ENCODE assay signal across 12 cellular contexts in genomic region chr16:2252806-2253148, GRCh38. TPM values are rescaled to one million over a fixed set of nuclear protein-coding genes. Genes with fewer than 3 reads are reported as not detected.
A peak's percentile ranks its signal among the peaks of the same experiment; 100 is the strongest.
DNase-seq lines count a peak whose midpoint lies in the region; ATAC-seq, FAIRE-seq and TF ChIP-seq lines count a peak whose summit lies in the region.
"Had no signal": no experiment of that assay in that cellular context is flagged by ENCODE, and none has a peak within 500 bp of the region (broad histone marks: within the 10 kb centered on the region; RNA-seq: fewer than 3 reads in every experiment).

No MANE protein-coding gene starts in this region.

- peaks cover 74% of the 10 kb centered on the region for H3F3A ChIP-seq in PC-9 (ENCODE audit: insufficient read depth, low read depth)

- H3K27me3 ChIP-seq in PC-9 (ENCODE audit: insufficient read depth, low read depth): no peaks in the 10 kb centered on the region
- H3K27me3 ChIP-seq: brain microvascular endothelial cell had no signal

- H3K9me3 ChIP-seq in PC-9 (ENCODE audit: insufficient read depth, low read depth): no peaks in the 10 kb centered on the region

- peaks cover 33% of the 10 kb centered on the region for H3K36me3 Mint-ChIP-seq in endothelial cell (ENCODE audit: low read depth, unreplicated experiment)
- H3K36me3 Mint-ChIP-seq in stimulated activated naive B cell treated with anti-CD40 and anti-IgM and Interleukin-4, amounts not matched to agents 10 μg/mL and 1 μg/mL and 100 μg/mL, for 72 hours: peaks cover 26 to 38% of the 10 kb centered on the region in 2 donors

- H3K79me2 ChIP-seq in PC-9 (ENCODE audit: low read depth): peaks cover 32% of the 10 kb centered on the region

- H3K4me2 ChIP-seq in PC-9: peak overlapping the region; percentile 85; the same call in 1 of the 2 replicates

- H3K9me2 ChIP-seq in PC-9 (ENCODE audit: insufficient read depth): no peaks in the 10 kb centered on the region

- H3K4me3 Mint-ChIP-seq in endothelial cell (ENCODE audit: unreplicated experiment): peak overlapping the region; percentile 74
- H3K4me3 Mint-ChIP-seq in stimulated activated naive B cell treated with anti-CD40 and anti-IgM and Interleukin-4, amounts not matched to agents 10 μg/mL and 1 μg/mL and 100 μg/mL, for 72 hours: peak overlapping the region in 1 of 2 donors; percentile 22

- TF ChIP-seq POLR2A in GM18505 (IDR thresholded peaks at IDR 0.05; ENCODE audit: borderline replicate concordance, extremely low read depth, insufficient read depth, insufficient read length): no peak

- peaks cover 13% of the 10 kb centered on the region for H3K36me3 ChIP-seq in PC-9 (ENCODE audit: low read depth)

- TF ChIP-seq CTCF in PC-9 (conservative IDR thresholded peaks at IDR 0.05) (no peak), endothelial cell (IDR thresholded peaks at IDR 0.05; ENCODE audit: unreplicated experiment) (no peak)

- no peaks in the 10 kb centered on the region for H3K9me3 Mint-ChIP-seq in endothelial cell (ENCODE audit: unreplicated experiment)
- H3K9me3 Mint-ChIP-seq in stimulated activated naive B cell treated with anti-CD40 and anti-IgM and Interleukin-4, amounts not matched to agents 10 μg/mL and 1 μg/mL and 100 μg/mL, for 72 hours: no peaks in the 10 kb centered on the region

- no peak overlapping the region for H3K27ac Mint-ChIP-seq in endothelial cell (ENCODE audit: unreplicated experiment)
- H3K27ac Mint-ChIP-seq in stimulated activated naive B cell treated with anti-CD40 and anti-IgM and Interleukin-4, amounts not matched to agents 10 μg/mL and 1 μg/mL and 100 μg/mL, for 72 hours: peak overlapping the region; percentile 86

- POLR2A ChIA-PET in PC-9 (lab: Charles Lee; ENCODE audit: unreplicated experiment): interaction anchor here (0.6 kb wide), 2 partner anchors 9 to 176 kb away, joined by 3 to 4 read pairs; partner anchors contain the start of gene CCNF

- peaks cover 5% of the 10 kb centered on the region for H3K4me1 Mint-ChIP-seq in endothelial cell (ENCODE audit: unreplicated experiment)
- peaks cover 19 to 29% of the 10 kb centered on the region in 2 donors for H3K4me1 Mint-ChIP-seq in stimulated activated naive B cell treated with anti-CD40 and anti-IgM and Interleukin-4, amounts not matched to agents 10 μg/mL and 1 μg/mL and 100 μg/mL, for 72 hours

- H3K4me3 ChIP-seq in PC-9: no peak overlapping the region

- H2AFZ ChIP-seq in PC-9: no peak overlapping the region

- BruUV-seq in PC-9 (replicated peaks; lab: Mats Ljungman, UMichigan): no TSS peak

- peaks cover 48% of the 10 kb centered on the region for H4K20me1 ChIP-seq in PC-9 (ENCODE audit: insufficient read depth)

- CTCF ChIA-PET in PC-9 (lab: Charles Lee): interaction anchor here (0.6 to 1.0 kb wide), 3 partner anchors 10 to 177 kb away, joined by 3 to 5 read pairs (median 3); partner anchors contain the start of gene CCNF

- peak; percentile 45 for DNase-seq in Right ventricle myocardium inferior (ENCODE audit: missing footprints)
- no peak for DNase-seq in left cardiac atrium
- no peak for DNase-seq in PC-9
- DNase-seq in endothelial cell (ENCODE audit: low spot score): no peak
- no peak for DNase-seq in stimulated activated naive B cell treated with anti-CD40 and anti-IgM and Interleukin-4, amounts not matched to agents 10 μg/mL and 1 μg/mL and 100 μg/mL, for 72 hours
- DNase-seq in urothelium cell line (ENCODE audit: low spot score): no peak
- DNase-seq in HUDEP-2 (lab: John Stamatoyannopoulos, UW; ENCODE audit: unreplicated experiment in 76 of 76): no peak
- DNase-seq: AML-193, brain microvascular endothelial cell, NCI-H1048, NCI-H510A treated with DMSO at 0.1 percent for 48 hours had no signal

- H3K27me3 Mint-ChIP-seq in endothelial cell (ENCODE audit: unreplicated experiment): peaks cover 4% of the 10 kb centered on the region
- no peaks in the 10 kb centered on the region for H3K27me3 Mint-ChIP-seq in stimulated activated naive B cell treated with anti-CD40 and anti-IgM and Interleukin-4, amounts not matched to agents 10 μg/mL and 1 μg/mL and 100 μg/mL, for 72 hours

- FAIRE-seq in urothelium cell line (lab: Jason Lieb, UNC): no peak

- H3K4me1 ChIP-seq in PC-9 (replicated peaks; ENCODE audit: insufficient read depth): peaks cover 22% of the 10 kb centered on the region

- intact Hi-C loops in Right ventricle myocardium inferior (cut with DNase I) (loop anchor here (5.0 kb wide), 2 partner anchors 45 to 95 kb away; partner anchors contain the start of genes MLST8 and TRAF7), left cardiac atrium (cut with DNase I) (no loop called here), PC-9 (cut with micrococcal nuclease; ENCODE audit: unreplicated experiment) (loop anchor here (5.0 to 10.0 kb wide), 3 partner anchors 40 to 250 kb away; partner anchors contain the start of genes BRICD5, PGP and ZNF598)

- no peak for ATAC-seq in Right ventricle myocardium inferior
- no peak for ATAC-seq in left cardiac atrium
- no peak for ATAC-seq in stimulated activated naive B cell treated with anti-CD40 and anti-IgM and Interleukin-4, amounts not matched to agents 10 μg/mL and 1 μg/mL and 100 μg/mL, for 72 hours (replicated peaks)
- no peak for ATAC-seq in GM18505 (IDR thresholded peaks at IDR 0.05; ENCODE audit: unreplicated experiment)

- peak overlapping the region; percentile 86 for H3K27ac ChIP-seq in PC-9
- H3K27ac ChIP-seq: brain microvascular endothelial cell had no signal

RNA-seq across cellular contexts. Expression of gene ECI1, which starts 1.4 kb away (rescaled TPM):
- total RNA-seq in Right ventricle myocardium inferior: 205 TPM
- total RNA-seq in left cardiac atrium: 100 to 1,000 TPM; 124 to 128 TPM
- 131 and 216 TPM in 2 replicates for total RNA-seq in PC-9 (2021)
- total RNA-seq in endothelial cell (ENCODE audit: unreplicated experiment): 27.1 TPM

RNA-seq across cellular contexts. Expression of gene RNPS1, which starts 15.1 kb away (rescaled TPM):
- total RNA-seq in Right ventricle myocardium inferior: 105 TPM
- total RNA-seq in left cardiac atrium: 100 to 1,000 TPM in 1 of 2 donors, 10 to 100 TPM in 1; 98.8 to 120 TPM
- total RNA-seq in PC-9 (2021): 229 and 250 TPM in 2 replicates
- 203 TPM for total RNA-seq in endothelial cell (ENCODE audit: unreplicated experiment)

RNA-seq across cellular contexts. Expression of gene DNASE1L2, which starts 16.5 kb away (rescaled TPM):
- total RNA-seq in Right ventricle myocardium inferior: 0.49 TPM
- total RNA-seq in left cardiac atrium: under 1 TPM; 0.29 to 0.65 TPM
- total RNA-seq in PC-9 (2021): 6.0 and 7.3 TPM in 2 replicates
- total RNA-seq in endothelial cell (ENCODE audit: unreplicated experiment): 1.0 TPM

RNA-seq across cellular contexts. Expression of gene E4F1, which starts 29.4 kb away (rescaled TPM):
- 14.1 TPM for total RNA-seq in Right ventricle myocardium inferior
- total RNA-seq in left cardiac atrium: 10 to 100 TPM; 11.9 to 15.0 TPM
- 38.8 and 41.1 TPM in 2 replicates for total RNA-seq in PC-9 (2021)
- 35.9 TPM for total RNA-seq in endothelial cell (ENCODE audit: unreplicated experiment)

RNA-seq across cellular contexts. Expression of gene PGP, which starts 38.1 kb away (rescaled TPM):
- total RNA-seq in Right ventricle myocardium inferior (35.1 TPM), left cardiac atrium (10 to 100 TPM; 21.1 to 24.6 TPM), PC-9 (2021) (20.2 and 23.4 TPM in 2 replicates), endothelial cell (ENCODE audit: unreplicated experiment) (31.5 TPM)

Comparison
In these comparisons a context has a peak if more than half of its experiments do, and no peak if none do; other contexts are left out.
1. intact Hi-C loops: an anchor here in Right ventricle myocardium inferior (5.0 kb wide) and PC-9 (5.0 to 10.0 kb wide); none called in left cardiac atrium.